ENCODE assay signal across 8 cellular contexts in the genomic region with DNA sequence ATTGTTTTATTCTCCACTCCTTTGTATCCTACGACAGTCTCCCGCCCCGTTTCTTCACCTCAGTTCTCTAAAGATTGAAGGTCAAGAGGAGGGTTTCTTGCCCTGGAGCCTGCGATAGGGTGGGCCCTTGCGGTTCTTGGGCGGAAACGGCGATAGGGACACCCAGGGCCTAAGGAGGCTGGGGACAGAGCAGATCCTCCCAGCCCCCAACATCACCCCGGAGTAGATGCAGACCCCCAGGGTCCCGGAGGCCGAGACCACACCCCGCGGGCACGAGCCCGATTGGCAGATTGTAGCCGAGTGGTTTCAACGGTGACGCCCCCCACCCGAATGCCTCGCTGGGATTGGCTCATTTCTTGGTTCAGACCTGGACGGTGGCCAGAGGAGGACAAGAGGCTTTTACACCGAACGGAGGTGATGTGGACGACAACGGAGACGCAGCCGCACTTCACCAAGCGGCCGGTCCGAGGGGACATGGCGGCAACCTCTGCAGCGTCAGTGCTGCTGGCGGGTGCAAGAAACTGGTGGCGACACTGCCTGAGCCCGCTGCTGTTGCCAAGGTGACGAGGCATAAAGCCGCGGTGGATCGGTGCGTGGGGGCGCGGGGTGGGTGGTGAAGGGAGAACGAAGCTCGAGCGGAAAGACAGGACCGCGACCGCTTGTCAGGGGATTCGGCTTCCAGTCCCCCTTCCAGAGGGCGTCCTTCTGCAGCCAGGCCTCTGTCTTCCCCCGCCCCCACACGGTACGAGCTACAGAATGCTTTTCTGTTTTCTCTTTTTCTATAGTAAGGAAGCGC. TPM values are rescaled to one million over a fixed set of nuclear protein-coding genes. Genes with fewer than 3 reads are reported as not detected.
A peak's percentile ranks its signal among the peaks of the same experiment; 100 is the strongest.
DNase-seq lines count a peak whose midpoint lies in the region; ATAC-seq and TF ChIP-seq lines count a peak whose summit lies in the region.

No MANE protein-coding gene starts in this region.

- peaks cover 7% of the 10 kb centered on the region for H3K36me3 ChIP-seq in ectodermal cell (ENCODE audit: control insufficient read depth, insufficient read depth, low read length)
- H3K36me3 ChIP-seq in lower lobe of right lung: peaks cover 5% of the 10 kb centered on the region

- H3K4me1 Mint-ChIP-seq in activated CD4-positive, alpha-beta memory T cell treated with anti-CD3 and anti-CD28 coated beads, Interleukin-2, amount 10 ng/mL, durations not matched to agents 7 days and 5 days: peaks cover 20% of the 10 kb centered on the region

- peaks cover 22% of the 10 kb centered on the region for H3K36me3 Mint-ChIP-seq in activated CD4-positive, alpha-beta memory T cell treated with anti-CD3 and anti-CD28 coated beads, Interleukin-2, amount 10 ng/mL, durations not matched to agents 7 days and 5 days (ENCODE audit: low read depth)

- POLR2A ChIA-PET in activated CD4-positive, alpha-beta memory T cell treated with anti-CD3 and anti-CD28 coated beads, Interleukin-2, amount 10 ng/mL, durations not matched to agents 7 days and 5 days (lab: Charles Lee): interaction anchor here (0.8 to 1.7 kb wide), 5 partner anchors 8 to 320 kb away, joined by 3 to 15 read pairs (median 4); partner anchors contain the start of genes MCF2L2 and YEATS2

- CTCF ChIA-PET in activated CD4-positive, alpha-beta memory T cell treated with anti-CD3 and anti-CD28 coated beads, Interleukin-2, amount 10 ng/mL, durations not matched to agents 7 days and 5 days (lab: Charles Lee): interaction anchor here (1.2 to 1.9 kb wide), 4 partner anchors 8 to 21 kb away, joined by 3 to 6 read pairs (median 6); partner anchors contain the start of gene MCF2L2

- TF ChIP-seq POLR2A in GM19193 (IDR thresholded peaks at IDR 0.05; ENCODE audit: extremely low read depth, insufficient read depth, insufficient read length): peak; percentile 58

- peaks cover 13% of the 10 kb centered on the region for H3K9me3 Mint-ChIP-seq in activated CD4-positive, alpha-beta memory T cell treated with anti-CD3 and anti-CD28 coated beads, Interleukin-2, amount 10 ng/mL, durations not matched to agents 7 days and 5 days

- 0 to 1% methylated on average over 52 to 54 of the region's 54 CpGs for WGBS in ectodermal cell, 2 experiments

- peak overlapping the region; percentile 83 for H3K27ac Mint-ChIP-seq in activated CD4-positive, alpha-beta memory T cell treated with anti-CD3 and anti-CD28 coated beads, Interleukin-2, amount 10 ng/mL, durations not matched to agents 7 days and 5 days

- H3K27me3 ChIP-seq in ectodermal cell (ENCODE audit: control insufficient read depth, insufficient read depth, low read length, poor library complexity, severe bottlenecking): no peaks in the 10 kb centered on the region
- no peaks in the 10 kb centered on the region for H3K27me3 ChIP-seq in lower lobe of right lung (ENCODE audit: low read depth)

- H3K9me3 ChIP-seq in ectodermal cell (ENCODE audit: control insufficient read depth, low read length) (no peaks in the 10 kb centered on the region), lower lobe of right lung (peaks cover 11% of the 10 kb centered on the region)

- peak overlapping the region; percentile 75 for H3K27ac ChIP-seq in ectodermal cell (ENCODE audit: insufficient read depth, low read depth, low read length, poor library complexity, severe bottlenecking)
- peak overlapping the region; percentile 75 for H3K27ac ChIP-seq in lower lobe of right lung

- peak overlapping the region; percentile 88 for H3K4me3 ChIP-seq in AG10803 (ENCODE audit: low read length)
- peak overlapping the region; percentile 73 for H3K4me3 ChIP-seq in ectodermal cell (ENCODE audit: insufficient read depth, low read depth, low read length)
- peak overlapping the region; percentile 76 for H3K4me3 ChIP-seq in lower lobe of right lung

- ATAC-seq in HG03565 (IDR thresholded peaks at IDR 0.05; ENCODE audit: unreplicated experiment) (peak; percentile 71), lower lobe of right lung (peak; percentile 93 to 94)

- H3K4me3 Mint-ChIP-seq in activated CD4-positive, alpha-beta memory T cell treated with anti-CD3 and anti-CD28 coated beads, Interleukin-2, amount 10 ng/mL, durations not matched to agents 7 days and 5 days: peak overlapping the region; percentile 92

- peak; percentile 71 for DNase-seq in AG10803 (ENCODE audit: low read depth)
- peak; percentile 99 for DNase-seq in NCI-H82 (lab: John Stamatoyannopoulos, UW)
- peak; percentile 86 for DNase-seq in activated CD4-positive, alpha-beta memory T cell treated with anti-CD3 and anti-CD28 coated beads, Interleukin-2, amount 10 ng/mL, durations not matched to agents 7 days and 5 days
- DNase-seq in lower lobe of right lung: peak; percentile 88
- DNase-seq in stimulated activated CD4-positive, alpha-beta T cell treated with anti-CD3 and anti-CD28 coated beads, Interleukin-4, amount 100 ng/mL, for 4 hours: peak; percentile 59 to 66

- peaks cover 9% of the 10 kb centered on the region for H3K27me3 Mint-ChIP-seq in activated CD4-positive, alpha-beta memory T cell treated with anti-CD3 and anti-CD28 coated beads, Interleukin-2, amount 10 ng/mL, durations not matched to agents 7 days and 5 days

- intact Hi-C loops in lower lobe of right lung (cut with DNase I): no loop called here

- no peak for TF ChIP-seq CTCF in AG10803 (conservative IDR thresholded peaks at IDR 0.05; ENCODE audit: low read length)
- TF ChIP-seq CTCF in lower lobe of right lung (IDR thresholded peaks at IDR 0.05): no peak

- peaks cover 15% of the 10 kb centered on the region for H3K4me1 ChIP-seq in ectodermal cell (ENCODE audit: control insufficient read depth, insufficient read depth, low read length)
- peaks cover 17% of the 10 kb centered on the region for H3K4me1 ChIP-seq in lower lobe of right lung

RNA-seq across cellular contexts. Expression of gene MCF2L2, which starts 19.0 kb away (rescaled TPM):
- 1 to 10 TPM; 6.6 to 7.0 TPM for total RNA-seq in activated CD4-positive, alpha-beta memory T cell treated with anti-CD3 and anti-CD28 coated beads, Interleukin-2, amount 10 ng/mL, durations not matched to agents 7 days and 5 days
- 9.4 TPM for polyA plus RNA-seq in ectodermal cell (2013, experiment 1 of 4)
- polyA plus RNA-seq in ectodermal cell (2013, experiment 2 of 4): 9.4 TPM
- polyA plus RNA-seq in ectodermal cell (2013, experiment 3 of 4): 7.2 TPM
- polyA plus RNA-seq in ectodermal cell (2013, experiment 4 of 4): 6.8 TPM
- 0.62 TPM for total RNA-seq in lower lobe of right lung

Comparison
In these comparisons a context has a peak if more than half of its experiments do, and no peak if none do; other contexts are left out.
1. Peak in every context shown above with its lines: DNase-seq, ATAC-seq, H3K4me3 ChIP-seq and H3K27ac ChIP-seq.